Comparison of ENCODE assay signal across 8 cellular contexts in the genomic region with DNA sequence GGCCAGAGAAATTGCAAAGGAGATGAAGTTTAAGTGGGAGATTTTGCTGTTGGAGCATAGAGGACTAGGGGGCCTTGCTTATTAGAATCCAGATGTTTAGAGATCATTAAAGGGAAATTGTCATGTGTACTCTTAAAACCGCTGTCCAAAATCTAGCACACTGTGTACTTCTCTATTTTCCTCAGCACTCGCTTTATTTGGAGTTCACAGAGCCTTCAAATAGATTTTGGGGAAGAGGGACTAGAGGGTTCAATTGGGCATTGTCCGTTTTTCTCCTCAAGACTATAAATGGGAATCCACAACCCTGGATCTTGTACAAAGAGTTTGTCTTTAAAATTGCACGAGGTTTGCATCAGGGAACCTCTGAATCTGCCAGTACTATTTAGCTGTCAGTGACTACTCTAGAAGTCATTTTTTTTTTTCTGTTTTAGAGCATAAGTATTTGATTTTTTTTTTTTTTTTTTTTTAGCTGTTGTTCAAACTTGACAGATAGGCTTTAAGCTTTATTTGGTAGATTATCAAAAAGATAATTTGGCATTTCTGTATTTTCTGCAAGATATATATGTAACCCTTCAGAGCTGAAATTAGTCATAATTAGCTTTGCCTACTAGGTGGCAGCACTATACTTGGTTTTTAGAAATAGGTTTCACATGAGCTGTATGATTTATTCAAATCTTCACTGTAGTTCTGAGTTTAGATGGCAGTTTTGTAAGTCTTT. TPM values are rescaled to one million over a fixed set of nuclear protein-coding genes. Genes with fewer than 3 reads are reported as not detected.
DNase-seq lines count a peak whose midpoint lies in the region; ATAC-seq and TF ChIP-seq lines count a peak whose summit lies in the region.

No MANE protein-coding gene starts in this region.

- no peak overlapping the region for H3K4me3 ChIP-seq in PC-3 (ENCODE audit: low read length)
- H3K4me3 ChIP-seq in epithelial cell of proximal tubule (ENCODE audit: low read depth, low read length), result no peak overlapping the region

- POLR2A ChIA-PET in PC-3 (lab: Charles Lee; ENCODE audit: unreplicated experiment), result no interaction called here

- BruUV-seq in PC-3 (replicated peaks; lab: Mats Ljungman, UMichigan), result no TSS peak

- H3K9me2 ChIP-seq in PC-3 (replicated peaks; ENCODE audit: low read length), result no peaks in the 10 kb centered on the region

- H4K20me1 ChIP-seq in PC-3 (ENCODE audit: low read length), result no peaks in the 10 kb centered on the region

- no peaks in the 10 kb centered on the region for H3F3A ChIP-seq in PC-3 (ENCODE audit: low read length, unreplicated experiment)

- DNase-seq in AML-193 (lab: John Stamatoyannopoulos, UW) (peak; percentile 49 to 51), PC-3 (peak; percentile 62), epithelial cell of proximal tubule (ENCODE audit: low read depth) (no peak), pons (ENCODE audit: low spot score) (peak; percentile 75), occipital lobe (lab: John Stamatoyannopoulos, UW) (no peak), HK-2 (ENCODE audit: unreplicated experiment) (no peak)

- intact Hi-C loops in PC-3 (cut with micrococcal nuclease), result loop anchor here (1.0 to 5.0 kb wide), 2 partner anchors 224 to 272 kb away; no protein-coding TSS in a partner anchor

- H3K27me3 ChIP-seq in PC-3 (ENCODE audit: low read length), result no peaks in the 10 kb centered on the region

- CTCF ChIA-PET in PC-3 (lab: Charles Lee), result interaction anchor here (0.5 to 1.2 kb wide), 10 partner anchors 105 to 479 kb away, joined by 3 to 14 read pairs (median 5); a partner anchor contains a TSS

- peaks cover 9% of the 10 kb centered on the region for H3K4me1 ChIP-seq in PC-3 (ENCODE audit: insufficient read depth, low read length)

- H3K9ac ChIP-seq in PC-3 (ENCODE audit: low read length), result no peak overlapping the region

- H3K36me3 ChIP-seq in PC-3 (ENCODE audit: low read depth, low read length), result peaks cover 26% of the 10 kb centered on the region; the same call in 1 of the 2 replicates

- H2AFZ ChIP-seq in PC-3 (ENCODE audit: low read length), result no peak overlapping the region

- H3K9me3 ChIP-seq in PC-3 (ENCODE audit: low read length), result no peaks in the 10 kb centered on the region

- H3K4me2 ChIP-seq in PC-3 (ENCODE audit: low read length), result no peak overlapping the region

- peak; percentile 89 for ATAC-seq in GM18511 (IDR thresholded peaks at IDR 0.05; ENCODE audit: unreplicated experiment)
- ATAC-seq in HG03108 (IDR thresholded peaks at IDR 0.05; ENCODE audit: unreplicated experiment), result peak; percentile 70
- peak; percentile 80 for ATAC-seq in PC-3

- TF ChIP-seq CTCF in PC-3 (conservative IDR thresholded peaks at IDR 0.05; ENCODE audit: low read depth, low read length), result peak; percentile 74
- TF ChIP-seq CTCF in epithelial cell of proximal tubule (conservative IDR thresholded peaks at IDR 0.05; ENCODE audit: low read depth, low read length), result peak; percentile 51

- H3K27ac ChIP-seq in PC-3 (ENCODE audit: low read length), result no peak overlapping the region

- H3K79me2 ChIP-seq in PC-3 (ENCODE audit: low read length), result no peaks in the 10 kb centered on the region

RNA-seq across cellular contexts. Expression of a gene that starts 14.2 kb away (rescaled TPM):
- total RNA-seq in PC-3 (2014; rRNA removed) (13.8 and 15.1 TPM in 2 replicates), epithelial cell of proximal tubule (13.6 and 15.5 TPM in 2 replicates), occipital lobe (73.8 TPM)

RNA-seq across cellular contexts. Expression of a gene that starts 14.3 kb away (rescaled TPM):
- total RNA-seq in PC-3 (2014; rRNA removed) (44.6 and 64.5 TPM in 2 replicates), epithelial cell of proximal tubule (51.3 and 60.0 TPM in 2 replicates), occipital lobe (64.4 TPM)

RNA-seq across cellular contexts. Expression of a gene that starts 35.9 kb away (rescaled TPM):
- 8.1 and 12.6 TPM in 2 replicates for total RNA-seq in PC-3 (2014; rRNA removed)
- 7.8 and 11.4 TPM in 2 replicates for total RNA-seq in epithelial cell of proximal tubule
- total RNA-seq in occipital lobe, result 25.6 TPM

Comparison
In these comparisons a context has a peak if more than half of its experiments do, and no peak if none do; other contexts are left out.
1. DNase-seq: peak in AML-193 (2 of 2), PC-3 (single experiment) and pons (single experiment); none in epithelial cell of proximal tubule (single experiment), occipital lobe (single experiment) and HK-2 (single experiment).
2. Peak in every context shown above with its lines, with median percentiles within 50 percentile points of each other: ATAC-seq.